19 cellular contexts compared by ENCODE assay signal in genomic region chr6:105790635-105791034, GRCh38.
DNase-seq lines count a peak whose midpoint lies in the region; ATAC-seq and TF ChIP-seq lines count a peak whose summit lies in the region.
"Had no signal": no experiment of that assay in that cellular context is flagged by ENCODE, and none has a peak within 500 bp of the region (broad histone marks: within the 10 kb centered on the region; RNA-seq: fewer than 3 reads in every experiment).

No MANE protein-coding gene starts in this region.

- H3K36me3 Mint-ChIP-seq in endodermal cell (ENCODE audit: low read depth): no peaks in the 10 kb centered on the region

- no peaks in the 10 kb centered on the region for H3K36me3 ChIP-seq in endodermal cell (ENCODE audit: control insufficient read depth, insufficient read depth, low read length)
- H3K36me3 ChIP-seq: BLaER1, pancreas, vagina had no signal

- H3K4me3 Mint-ChIP-seq in endodermal cell: no peak overlapping the region

- H3K9me3 ChIP-seq in endodermal cell (ENCODE audit: control insufficient read depth, low read length): no peaks in the 10 kb centered on the region
- H3K9me3 ChIP-seq: BLaER1, pancreas, vagina had no signal

- TF ChIP-seq CTCF in AG09319 (IDR thresholded peaks at IDR 0.05; ENCODE audit: low read depth, low read length) (peak; percentile 14), GM12872 (IDR thresholded peaks at IDR 0.05; ENCODE audit: insufficient read depth, low read depth, low read length) (peak; percentile 29; the same call in 1 of the 3 replicates), endodermal cell (conservative IDR thresholded peaks at IDR 0.05) (peak; percentile 53)

- H3K27me3 Mint-ChIP-seq in endodermal cell (ENCODE audit: insufficient read depth): peaks cover 8% of the 10 kb centered on the region
- H3K27me3 Mint-ChIP-seq: activated CD4-positive, alpha-beta T cell treated with anti-CD3 and anti-CD28 coated beads, Interleukin-2, amount 10 ng/mL, durations not matched to agents 24 days and 14 days had no signal

- H3K27me3 ChIP-seq in endodermal cell (ENCODE audit: control insufficient read depth, insufficient read depth, low read length, poor library complexity, severe bottlenecking): peaks cover 8% of the 10 kb centered on the region
- H3K27me3 ChIP-seq: BLaER1, pancreas, vagina had no signal

- no peaks in the 10 kb centered on the region for H3K9me3 Mint-ChIP-seq in endodermal cell

- H3K4me1 ChIP-seq in endodermal cell (ENCODE audit: control insufficient read depth, insufficient read depth, low read length): peaks cover 5% of the 10 kb centered on the region

- no peak overlapping the region for H3K9ac ChIP-seq in endodermal cell (ENCODE audit: extremely low read depth, low read length, poor library complexity, severe bottlenecking)
- H3K9ac ChIP-seq: BLaER1 had no signal

- no peak overlapping the region for H3K27ac Mint-ChIP-seq in endodermal cell

- H3K4me1 Mint-ChIP-seq in endodermal cell: peaks cover 19% of the 10 kb centered on the region

- ATAC-seq in HG02938 (IDR thresholded peaks at IDR 0.05; ENCODE audit: unreplicated experiment): no peak
- ATAC-seq: esophagus mucosa, left cardiac atrium had no signal

- DNase-seq in AG09319 (ENCODE audit: extremely low read depth, low read depth) (no peak), RKO (ENCODE audit: low spot score) (peak; percentile 4), endodermal cell (no peak), DMS53 treated with DMSO at 0.1 percent for 48 hours (lab: John Stamatoyannopoulos, UW; ENCODE audit: unreplicated experiment) (no peak), NCI-H1436 (lab: John Stamatoyannopoulos, UW) (no peak)
- DNase-seq in activated naive CD4-positive, alpha-beta T cell treated with Interleukin-2 at 50 U/mL for 16 hours: no peak
- DNase-seq: activated CD4-positive, alpha-beta T cell treated with anti-CD3 and anti-CD28 coated beads, Interleukin-2, amount 10 ng/mL, durations not matched to agents 24 days and 14 days; DMS79 treated with DMSO at 0.1 percent for 48 hours; hypothalamus; left cardiac atrium; NCI-H187; NCI-H526 treated with DMSO at 0.1 percent for 48 hours; pancreas had no signal

- no peak overlapping the region for H3K4me3 ChIP-seq in endodermal cell (ENCODE audit: low read length)
- H3K4me3 ChIP-seq: BLaER1, coronary artery, pancreas, vagina had no signal

- no peak overlapping the region for H3K27ac ChIP-seq in endodermal cell (ENCODE audit: low read depth, low read length)
- H3K27ac ChIP-seq: BLaER1, coronary artery, pancreas, vagina had no signal

- WGBS in endodermal cell (ENCODE audit: insufficient coverage in 1 of 2, insufficient read length in 1 of 2), 2 experiments: 33 to 68% methylated on average over 1 of the region's 1 CpG
